ENCODE assay signal across 25 cellular contexts in the genomic region with DNA sequence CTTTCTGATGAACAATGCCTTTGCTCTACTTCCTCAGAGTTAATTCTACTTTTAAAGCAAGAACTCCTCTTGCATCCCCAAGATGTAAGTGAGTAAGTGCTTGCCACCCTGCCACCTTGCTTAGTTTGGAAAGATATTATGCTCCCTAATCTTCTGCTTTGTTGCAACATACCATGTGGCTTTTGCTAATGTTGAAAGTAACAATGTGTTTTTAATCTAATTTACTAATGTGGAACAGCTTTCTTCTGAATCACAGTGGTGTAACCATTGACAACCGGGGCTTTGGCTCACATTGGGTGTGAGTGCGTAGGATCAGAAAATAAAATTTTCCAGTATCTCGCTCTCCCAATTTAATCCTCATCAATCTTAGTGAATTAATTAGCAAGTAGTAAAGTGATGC.
DNase-seq lines count a peak whose midpoint lies in the region; ATAC-seq and TF ChIP-seq lines count a peak whose summit lies in the region.
"Had no signal": no experiment of that assay in that cellular context is flagged by ENCODE, and none has a peak within 500 bp of the region (broad histone marks: within the 10 kb centered on the region; RNA-seq: fewer than 3 reads in every experiment).

No MANE protein-coding gene starts in this region.

- H3K4me3 Mint-ChIP-seq in activated naive CD4-positive, alpha-beta T cell treated with anti-CD3 and anti-CD28 coated beads, Interleukin-2, amount 10 ng/mL, durations not matched to agents 7 days and 5 days: no peak overlapping the region
- H3K4me3 Mint-ChIP-seq: activated CD8-positive, alpha-beta memory T cell treated with anti-CD3 and anti-CD28 coated beads, Interleukin-2, amount 10 ng/mL, durations not matched to agents 7 days and 5 days; activated T-cell treated with anti-CD3 and anti-CD28 coated beads, Interleukin-2, amount 50 U/mL, for 72 hours; CD4-positive, CD25-positive, alpha-beta regulatory T cell; nephron; T-helper 17 cell had no signal

- no peak overlapping the region for H3K4me3 ChIP-seq in retinal pigment epithelial cell (ENCODE audit: low read length)
- H3K4me3 ChIP-seq: adrenal gland, body of pancreas, psoas muscle, SK-N-MC, upper lobe of right lung had no signal

- CTCF ChIA-PET in activated naive CD4-positive, alpha-beta T cell treated with anti-CD3 and anti-CD28 coated beads, Interleukin-2, amount 10 ng/mL, durations not matched to agents 7 days and 5 days (lab: Charles Lee): no interaction called here

- H3K27ac Mint-ChIP-seq in activated naive CD4-positive, alpha-beta T cell treated with anti-CD3 and anti-CD28 coated beads, Interleukin-2, amount 10 ng/mL, durations not matched to agents 7 days and 5 days: no peak overlapping the region
- H3K27ac Mint-ChIP-seq: activated CD8-positive, alpha-beta memory T cell treated with anti-CD3 and anti-CD28 coated beads, Interleukin-2, amount 10 ng/mL, durations not matched to agents 7 days and 5 days; activated T-cell treated with anti-CD3 and anti-CD28 coated beads, Interleukin-2, amount 50 U/mL, for 72 hours; CD4-positive, CD25-positive, alpha-beta regulatory T cell; nephron; T-helper 17 cell had no signal

- DNase-seq in GM03348 (ENCODE audit: low spot score): peak; percentile 35
- DNase-seq in RPMI7951 (ENCODE audit: low read depth): peak; percentile 3
- peak; percentile 17 for DNase-seq in fibroblast of gingiva (ENCODE audit: low read depth)
- DNase-seq in retinal pigment epithelial cell (ENCODE audit: low read depth): peak; percentile 27
- DNase-seq in central memory CD4-positive, alpha-beta T cell: no peak
- DNase-seq in activated naive CD4-positive, alpha-beta T cell treated with anti-CD3 and anti-CD28 coated beads, Interleukin-2, amount 10 ng/mL, durations not matched to agents 7 days and 5 days: no peak
- DNase-seq: activated CD4-positive, alpha-beta T cell treated with anti-CD3 and anti-CD28 coated beads, Interleukin-2, amount 50 U/mL, for 4 hours; activated CD8-positive, alpha-beta memory T cell treated with anti-CD3 and anti-CD28 coated beads, Interleukin-2, amount 10 ng/mL, durations not matched to agents 7 days and 5 days; activated naive CD4-positive, alpha-beta T cell treated with Interleukin-2 at 50 U/mL for 16 hours; activated T-cell treated with anti-CD3 and anti-CD28 coated beads, Interleukin-2, amount 50 U/mL, for 72 hours; body of pancreas; CD4-positive, CD25-positive, alpha-beta regulatory T cell; cerebellar nuclear complex; EL; H7; head of caudate nucleus; mammary epithelial cell; psoas muscle; stimulated activated naive CD4-positive, alpha-beta T cell; T-helper 17 cell; upper lobe of right lung had no signal

- H3K9me3 Mint-ChIP-seq in activated naive CD4-positive, alpha-beta T cell treated with anti-CD3 and anti-CD28 coated beads, Interleukin-2, amount 10 ng/mL, durations not matched to agents 7 days and 5 days: no peaks in the 10 kb centered on the region
- H3K9me3 Mint-ChIP-seq: activated T-cell treated with anti-CD3 and anti-CD28 coated beads, Interleukin-2, amount 50 U/mL, for 72 hours; nephron had no signal

- H3K4me1 Mint-ChIP-seq in activated naive CD4-positive, alpha-beta T cell treated with anti-CD3 and anti-CD28 coated beads, Interleukin-2, amount 10 ng/mL, durations not matched to agents 7 days and 5 days: no peaks in the 10 kb centered on the region
- H3K4me1 Mint-ChIP-seq: activated CD8-positive, alpha-beta memory T cell treated with anti-CD3 and anti-CD28 coated beads, Interleukin-2, amount 10 ng/mL, durations not matched to agents 7 days and 5 days; CD4-positive, CD25-positive, alpha-beta regulatory T cell; nephron; T-helper 17 cell had no signal

- TF ChIP-seq CTCF in retinal pigment epithelial cell (conservative IDR thresholded peaks at IDR 0.05; ENCODE audit: low read depth, low read length): no peak

- no peaks in the 10 kb centered on the region for H3K27me3 Mint-ChIP-seq in activated naive CD4-positive, alpha-beta T cell treated with anti-CD3 and anti-CD28 coated beads, Interleukin-2, amount 10 ng/mL, durations not matched to agents 7 days and 5 days

- ATAC-seq in GM21786 (IDR thresholded peaks at IDR 0.05; ENCODE audit: unreplicated experiment): no peak
- ATAC-seq: activated CD8-positive, alpha-beta memory T cell treated with anti-CD3 and anti-CD28 coated beads, Interleukin-2, amount 10 ng/mL, durations not matched to agents 7 days and 5 days; activated T-cell treated with anti-CD3 and anti-CD28 coated beads, Interleukin-2, amount 50 U/mL, for 72 hours; body of pancreas; psoas muscle; T-helper 17 cell; upper lobe of right lung had no signal

- no peaks in the 10 kb centered on the region for H3K36me3 Mint-ChIP-seq in activated naive CD4-positive, alpha-beta T cell treated with anti-CD3 and anti-CD28 coated beads, Interleukin-2, amount 10 ng/mL, durations not matched to agents 7 days and 5 days
- H3K36me3 Mint-ChIP-seq: activated CD8-positive, alpha-beta memory T cell treated with anti-CD3 and anti-CD28 coated beads, Interleukin-2, amount 10 ng/mL, durations not matched to agents 7 days and 5 days; CD4-positive, CD25-positive, alpha-beta regulatory T cell had no signal

Comparison
In these comparisons a context has a peak if more than half of its experiments do, and no peak if none do; other contexts are left out.
1. DNase-seq: peak in GM03348 (single experiment), RPMI7951 (single experiment), fibroblast of gingiva (single experiment) and retinal pigment epithelial cell (single experiment); none in central memory CD4-positive, alpha-beta T cell (single experiment) and activated naive CD4-positive, alpha-beta T cell treated with anti-CD3 and anti-CD28 coated beads, Interleukin-2, amount 10 ng/mL, durations not matched to agents 7 days and 5 days (single experiment).